In the genomic region with DNA sequence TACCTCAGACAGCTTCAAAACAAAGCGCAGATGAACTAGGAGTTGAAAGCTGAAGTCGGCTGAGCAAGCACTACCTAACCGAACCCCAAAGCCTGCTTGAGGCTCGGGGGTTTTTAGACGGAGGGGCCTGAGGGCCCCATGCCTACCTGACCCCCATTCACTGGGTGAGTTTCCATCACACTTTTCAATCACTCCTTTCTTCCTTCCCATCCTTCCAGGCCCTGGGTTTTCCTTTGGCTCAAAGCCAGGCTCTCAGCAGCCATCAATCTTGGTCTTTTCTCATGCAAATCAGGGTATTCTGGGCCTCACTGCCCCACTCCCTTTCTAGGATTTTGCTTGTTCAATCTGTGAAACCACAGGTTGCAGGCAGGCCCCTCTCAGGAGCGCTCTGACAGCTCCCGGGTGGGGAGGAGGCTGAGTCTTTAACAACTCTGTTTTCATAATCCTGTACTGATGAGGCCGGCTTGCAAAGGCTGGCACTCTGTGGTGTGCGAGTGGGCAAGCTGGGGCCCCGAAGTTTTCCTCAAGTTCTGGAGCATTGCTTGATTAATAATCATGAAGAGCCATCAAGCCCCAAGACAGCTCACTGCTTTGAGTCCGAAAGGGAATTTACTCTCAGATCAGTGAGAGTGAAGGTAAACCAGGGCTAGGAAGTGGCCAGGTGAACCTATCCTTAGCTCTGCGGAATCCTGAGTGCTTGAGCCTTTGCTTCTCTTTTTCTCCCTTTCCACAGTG, we compare ENCODE assay signal across 9 cellular contexts.
DNase-seq lines count a peak whose midpoint lies in the region; ATAC-seq, FAIRE-seq and TF ChIP-seq lines count a peak whose summit lies in the region.
"Had no signal": no experiment of that assay in that cellular context is flagged by ENCODE, and none has a peak within 500 bp of the region (broad histone marks: within the 10 kb centered on the region; RNA-seq: fewer than 3 reads in every experiment).

No MANE protein-coding gene starts in this region.

- H3K4me2 ChIP-seq in GM23248 (ENCODE audit: unreplicated experiment) = no peak overlapping the region

- POLR2A ChIA-PET in MCF 10A (lab: Yijun Ruan, JAX) = interaction anchor here (0.5 to 2.0 kb wide), 3 partner anchors 8 to 88 kb away, joined by 3 to 5 read pairs (median 5); no protein-coding TSS in a partner anchor

- TF ChIP-seq POLR2A in breast epithelium (IDR thresholded peaks at IDR 0.05) (no peak), ovary (IDR thresholded peaks at IDR 0.05) (no peak)

- H3F3A ChIP-seq in GM23248 (ENCODE audit: insufficient read depth) = no peaks in the 10 kb centered on the region

- H3K36me3 Mint-ChIP-seq in MCF 10A (ENCODE audit: insufficient read depth, unreplicated experiment) = peaks cover 36% of the 10 kb centered on the region

- H3K79me2 ChIP-seq in GM23248 (ENCODE audit: insufficient read depth) = no peaks in the 10 kb centered on the region

- CTCF ChIA-PET in MCF 10A (lab: Yijun Ruan, JAX) = interaction anchor here (0.6 to 1.6 kb wide), 2 partner anchors 38 to 127 kb away, joined by 3 to 9 read pairs; no protein-coding TSS in a partner anchor

- no peaks in the 10 kb centered on the region for H3K27me3 Mint-ChIP-seq in MCF 10A (ENCODE audit: insufficient read depth, unreplicated experiment)

- ATAC-seq in Right ventricle myocardium superior (ENCODE audit: poor library complexity) = no peak

- no peak overlapping the region for H3K27ac ChIP-seq in breast epithelium
- H3K27ac ChIP-seq in ovary = no peak overlapping the region
- H3K27ac ChIP-seq in GM23248 = no peak overlapping the region

- no peak for TF ChIP-seq CTCF in MCF 10A (IDR thresholded peaks at IDR 0.05; ENCODE audit: unreplicated experiment)
- no peak for TF ChIP-seq CTCF in breast epithelium (IDR thresholded peaks at IDR 0.05)
- TF ChIP-seq CTCF in ovary (IDR thresholded peaks at IDR 0.05) = no peak

- no peaks in the 10 kb centered on the region for H4K20me1 ChIP-seq in GM23248 (ENCODE audit: insufficient read depth)

- no peak overlapping the region for H3K9ac ChIP-seq in GM23248

- no peaks in the 10 kb centered on the region for H3K9me2 ChIP-seq in GM23248 (ENCODE audit: insufficient read depth)

- peak overlapping the region; percentile 65 for H3K27ac Mint-ChIP-seq in MCF 10A (ENCODE audit: low read depth, unreplicated experiment)

- DNase-seq in MCF 10A (ENCODE audit: unreplicated experiment) (no peak), breast epithelium (ENCODE audit: low spot score in 2 of 2) (no peak), NCI-H69 (lab: John Stamatoyannopoulos, UW) (peak; percentile 23), iPS DF 19.7 (ENCODE audit: low read depth, low spot score) (peak; percentile 78), urothelium cell line (ENCODE audit: low spot score) (peak; percentile 28), ovary (no peak), GM23248 (no peak), Right ventricle myocardium superior (no peak)
- DNase-seq: DND-41 had no signal

- intact Hi-C loops in MCF 10A (cut with micrococcal nuclease) (no loop called here), breast epithelium (cut with DNase I; ENCODE audit: low total_unique reads) (no loop called here), ovary (cut with DNase I) (loop anchor here in 1 of 4 donors (5.0 kb wide), 1 partner anchor 1019 kb away; no protein-coding TSS in a partner anchor), Right ventricle myocardium superior (cut with DNase I) (no loop called here)

- H3K27me3 ChIP-seq in breast epithelium (no peaks in the 10 kb centered on the region), ovary (no peaks in the 10 kb centered on the region), GM23248 (replicated peaks; ENCODE audit: insufficient read depth) (peaks cover 14% of the 10 kb centered on the region; the same call in 1 of the 2 replicates)

- H3K9me3 ChIP-seq in breast epithelium = no peaks in the 10 kb centered on the region
- no peaks in the 10 kb centered on the region for H3K9me3 ChIP-seq in ovary
- H3K9me3 ChIP-seq in GM23248 (ENCODE audit: low read depth) = no peaks in the 10 kb centered on the region

- BruUV-seq in MCF 10A (replicated peaks; lab: Mats Ljungman, UMichigan) = no TSS peak

- H3K4me3 ChIP-seq in breast epithelium (no peak overlapping the region), ovary (no peak overlapping the region), GM23248 (no peak overlapping the region)

- no peak for TF ChIP-seq EP300 in ovary (IDR thresholded peaks at IDR 0.05)

- H3K36me3 ChIP-seq in breast epithelium (no peaks in the 10 kb centered on the region), ovary (no peaks in the 10 kb centered on the region), GM23248 (ENCODE audit: low read depth) (no peaks in the 10 kb centered on the region)

- no peaks in the 10 kb centered on the region for H3K4me1 ChIP-seq in breast epithelium
- no peaks in the 10 kb centered on the region for H3K4me1 ChIP-seq in ovary (ENCODE audit: insufficient read depth)
- H3K4me1 ChIP-seq in GM23248 (ENCODE audit: insufficient read depth) = no peaks in the 10 kb centered on the region

- H3K9me3 Mint-ChIP-seq in MCF 10A (ENCODE audit: unreplicated experiment) = no peaks in the 10 kb centered on the region

- no peak for FAIRE-seq in urothelium cell line (lab: Jason Lieb, UNC)

- H3K4me1 Mint-ChIP-seq in MCF 10A (ENCODE audit: insufficient read depth, unreplicated experiment) = peaks cover 6% of the 10 kb centered on the region

- in situ Hi-C loops in GM23248 (cut with MboI) = no loop called here

- WGBS in ovary, 3 donors = 82 to 85% (median 83%) methylated on average over 12 of the region's 12 CpGs
- WGBS in GM23248 (ENCODE audit: low coverage in 1 of 2, low lambda C conversion rate in 2 of 2, missing lambda C conversion rate in 2 of 2), 2 experiments = 70 to 75% methylated on average over 12 of the region's 12 CpGs

- H3K4me3 Mint-ChIP-seq in MCF 10A (ENCODE audit: unreplicated experiment) = no peak overlapping the region

- H2AFZ ChIP-seq in GM23248 = no peak overlapping the region

Comparison
In these comparisons a context has a peak if more than half of its experiments do, and no peak if none do; other contexts are left out.
1. DNase-seq: peak in NCI-H69 (single experiment), iPS DF 19.7 (single experiment) and urothelium cell line (single experiment); none in MCF 10A (single experiment), breast epithelium (0 of 2), ovary (0 of 5), GM23248 (single experiment) and Right ventricle myocardium superior (single experiment).